12 cellular contexts compared by ENCODE assay signal in the genomic region with DNA sequence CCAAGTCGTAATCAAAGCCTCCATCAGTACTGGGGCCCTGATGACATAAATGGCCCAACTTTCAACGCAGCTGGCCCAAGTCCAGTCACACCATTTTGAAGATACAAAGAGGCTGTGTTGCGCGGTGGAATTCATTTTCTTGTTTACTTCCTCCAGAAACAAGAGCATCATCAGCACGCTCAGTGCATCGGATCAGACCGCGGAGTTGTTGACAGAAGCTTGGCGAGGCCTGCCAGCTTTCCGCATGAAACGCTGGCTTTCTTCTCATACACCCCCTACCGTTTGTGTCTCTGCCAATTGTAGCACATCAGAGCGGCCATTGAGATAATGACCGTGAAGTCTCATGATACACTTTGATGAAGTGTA.
DNase-seq lines count a peak whose midpoint lies in the region; ATAC-seq and TF ChIP-seq lines count a peak whose summit lies in the region.
"Had no signal": no experiment of that assay in that cellular context is flagged by ENCODE, and none has a peak within 500 bp of the region (broad histone marks: within the 10 kb centered on the region; RNA-seq: fewer than 3 reads in every experiment).

No MANE protein-coding gene starts in this region.

- no peak overlapping the region for H2BK5ac ChIP-seq in IMR-90 (ENCODE audit: low read depth, low read length, poor library complexity, severe bottlenecking)

- H3K23ac ChIP-seq in IMR-90 (ENCODE audit: low read depth, low read length): no peak overlapping the region

- H3K56ac ChIP-seq in IMR-90 (ENCODE audit: extremely low read depth, insufficient read depth, low read length): no peak overlapping the region

- no peaks in the 10 kb centered on the region for H3K36me3 ChIP-seq in IMR-90 (ENCODE audit: control insufficient read depth, insufficient read depth, low read length)

- no peak overlapping the region; the same call in 1 of the 2 replicates for H2AK5ac ChIP-seq in IMR-90 (ENCODE audit: low read depth, low read length)

- POLR2A ChIA-PET in IMR-90 (lab: Charles Lee; ENCODE audit: unreplicated experiment): no interaction called here

- TF ChIP-seq POLR2A in IMR-90 (IDR thresholded peaks at IDR 0.05; ENCODE audit: low read depth, low read length): no peak

- H3K14ac ChIP-seq in IMR-90 (replicated peaks; ENCODE audit: low read depth, low read length): no peak overlapping the region

- in situ Hi-C loops in IMR-90 (cut with MboI; ENCODE audit: low sequenced_read_pairs): no loop called here

- H2AFZ ChIP-seq in IMR-90 (replicated peaks; ENCODE audit: low read length, poor library complexity): no peak overlapping the region

- peaks cover 19% of the 10 kb centered on the region for H3K4me1 ChIP-seq in IMR-90 (ENCODE audit: control insufficient read depth, insufficient read depth, low read length)

- no peak overlapping the region; the same call in 1 of the 2 replicates for H4K91ac ChIP-seq in IMR-90 (ENCODE audit: insufficient read depth, low read depth, low read length)

- H3K9me3 ChIP-seq in IMR-90 (ENCODE audit: control insufficient read depth, insufficient read depth, low read length): no peaks in the 10 kb centered on the region
- H3K9me3 ChIP-seq: testis had no signal

- no peak overlapping the region for H3K9ac ChIP-seq in IMR-90 (ENCODE audit: low read depth, low read length)

- no peak overlapping the region for H2AK9ac ChIP-seq in IMR-90 (replicated peaks; ENCODE audit: low read depth, low read length, poor library complexity)

- TF ChIP-seq RAD21 in IMR-90 (IDR thresholded peaks at IDR 0.05; ENCODE audit: low read length): no peak

- no peak overlapping the region for H3K4me2 ChIP-seq in IMR-90 (ENCODE audit: low read depth, low read length)

- H4K5ac ChIP-seq in IMR-90 (ENCODE audit: low read depth, low read length): peak overlapping the region; percentile 39

- peak overlapping the region; percentile 44; the same call in 1 of the 2 replicates for H3K18ac ChIP-seq in IMR-90 (ENCODE audit: low read depth, low read length)

- no peak for TF ChIP-seq CTCF in IMR-90 (conservative IDR thresholded peaks at IDR 0.05; ENCODE audit: low read depth, low read length)

- BruUV-seq in IMR-90 (replicated peaks; lab: Mats Ljungman, UMichigan): no TSS peak

- H3K79me1 ChIP-seq in IMR-90 (ENCODE audit: low read depth in 1 of 2, low read length in 2 of 2): no peaks in the 10 kb centered on the region

- H2BK20ac ChIP-seq in IMR-90 (ENCODE audit: low read depth, low read length): peak overlapping the region; percentile 54; the same call in 1 of the 2 replicates

- H4K20me1 ChIP-seq in IMR-90 (ENCODE audit: insufficient read depth, low read length): no peaks in the 10 kb centered on the region

- H3K27ac ChIP-seq in IMR-90 (ENCODE audit: insufficient read depth, low read length): no peak overlapping the region
- H3K27ac ChIP-seq: testis, VCaP had no signal

- no peak overlapping the region for H2BK15ac ChIP-seq in IMR-90 (ENCODE audit: low read depth, low read length)

- H3K27me3 ChIP-seq in IMR-90 (ENCODE audit: control insufficient read depth, insufficient read depth, low read length): no peaks in the 10 kb centered on the region
- H3K27me3 ChIP-seq: testis had no signal

- ATAC-seq in IMR-90 (ENCODE audit: low read depth): no peak
- peak; percentile 96 for ATAC-seq in Right ventricle myocardium superior (ENCODE audit: poor library complexity)
- ATAC-seq in GM18520 (IDR thresholded peaks at IDR 0.05; ENCODE audit: unreplicated experiment): no peak
- no peak for ATAC-seq in GM21737 (IDR thresholded peaks at IDR 0.05; ENCODE audit: unreplicated experiment)
- no peak for ATAC-seq in HG02798 (IDR thresholded peaks at IDR 0.05; ENCODE audit: poor library complexity, unreplicated experiment)
- ATAC-seq: GM12878 had no signal

- peaks cover 2% of the 10 kb centered on the region for H3K9me1 ChIP-seq in IMR-90 (ENCODE audit: insufficient read depth, low read length)

- H4K8ac ChIP-seq in IMR-90 (ENCODE audit: low read depth in 2 of 2, low read length in 2 of 2): no peak overlapping the region

- WGBS in IMR-90 (ENCODE audit: extremely low coverage in 2 of 2, insufficient read length in 1 of 2), 2 experiments: 40% methylated on average over 2 of the region's 14 CpGs; no CpG with 5 or more reads in 1 of the 2 experiments

- CTCF ChIA-PET in IMR-90 (lab: Yijun Ruan, JAX): no interaction called here

- dilution Hi-C loops in IMR-90 (cut with HindIII; ENCODE audit: low sequenced_read_pairs, unreplicated experiment): no loop called here

- peak; percentile 35 for DNase-seq in IMR-90
- DNase-seq in RPMI7951 (ENCODE audit: low read depth): peak; percentile 55
- DNase-seq in Right ventricle myocardium superior: peak; percentile 88
- DNase-seq in pons (ENCODE audit: low spot score): peak; percentile 99
- DNase-seq in NCI-H2107 treated with DMSO at 0.1 percent for 48 hours (lab: John Stamatoyannopoulos, UW; ENCODE audit: unreplicated experiment): no peak
- DNase-seq: CD4-positive, alpha-beta T cell; testis had no signal

- peak overlapping the region; percentile 30; the same call in 1 of the 2 replicates for H2BK120ac ChIP-seq in IMR-90 (ENCODE audit: low read depth, low read length)

- H3K4ac ChIP-seq in IMR-90 (ENCODE audit: low read depth, low read length): peak overlapping the region; percentile 6; the same call in 1 of the 2 replicates

- H3K4me3 ChIP-seq in IMR-90 (ENCODE audit: insufficient read depth, low read depth, low read length): no peak overlapping the region
- H3K4me3 ChIP-seq: GM12878, testis had no signal

- intact Hi-C loops in IMR-90 (cut with micrococcal nuclease): no loop called here
- intact Hi-C loops in Right ventricle myocardium superior (cut with DNase I): loop anchor here (10.0 kb wide), 1 partner anchor 132 kb away; no protein-coding TSS in a partner anchor

TF ChIP-seq in IMR-90, 13 proteins besides CTCF, POLR2A, EP300 and RAD21:
- TF ChIP-seq SMC3 (IDR thresholded peaks at IDR 0.05; ENCODE audit: low read depth, low read length) (no peak), FOS (IDR thresholded peaks at IDR 0.05; ENCODE audit: low read depth, low read length) (no peak), RCOR1 (IDR thresholded peaks at IDR 0.05; ENCODE audit: insufficient replicate concordance, low read length) (no peak), BHLHE40 (IDR thresholded peaks at IDR 0.05; ENCODE audit: low read depth, low read length) (no peak), MAZ (IDR thresholded peaks at IDR 0.05; ENCODE audit: borderline replicate concordance, low read depth, low read length) (no peak), RFX5 (IDR thresholded peaks at IDR 0.05; ENCODE audit: low read depth, low read length) (no peak), CEBPB (IDR thresholded peaks at IDR 0.05; ENCODE audit: low read depth, low read length) (no peak), MAFK (IDR thresholded peaks at IDR 0.05; ENCODE audit: low read depth, low read length) (no peak), NFE2L2 (IDR thresholded peaks at IDR 0.05; ENCODE audit: low read depth, low read length) (no peak), MXI1 (IDR thresholded peaks at IDR 0.05; ENCODE audit: borderline replicate concordance, low read depth, low read length) (no peak), CHD1 (IDR thresholded peaks at IDR 0.05; ENCODE audit: low read depth, low read length) (no peak)
- TF ChIP-seq, protein P1, sequence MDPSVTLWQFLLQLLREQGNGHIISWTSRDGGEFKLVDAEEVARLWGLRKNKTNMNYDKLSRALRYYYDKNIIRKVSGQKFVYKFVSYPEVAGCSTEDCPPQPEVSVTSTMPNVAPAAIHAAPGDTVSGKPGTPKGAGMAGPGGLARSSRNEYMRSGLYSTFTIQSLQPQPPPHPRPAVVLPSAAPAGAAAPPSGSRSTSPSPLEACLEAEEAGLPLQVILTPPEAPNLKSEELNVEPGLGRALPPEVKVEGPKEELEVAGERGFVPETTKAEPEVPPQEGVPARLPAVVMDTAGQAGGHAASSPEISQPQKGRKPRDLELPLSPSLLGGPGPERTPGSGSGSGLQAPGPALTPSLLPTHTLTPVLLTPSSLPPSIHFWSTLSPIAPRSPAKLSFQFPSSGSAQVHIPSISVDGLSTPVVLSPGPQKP (IDR thresholded peaks at IDR 0.05; ENCODE audit: borderline replicate concordance, low read depth, low read length): no peak
- TF ChIP-seq, protein P2, sequence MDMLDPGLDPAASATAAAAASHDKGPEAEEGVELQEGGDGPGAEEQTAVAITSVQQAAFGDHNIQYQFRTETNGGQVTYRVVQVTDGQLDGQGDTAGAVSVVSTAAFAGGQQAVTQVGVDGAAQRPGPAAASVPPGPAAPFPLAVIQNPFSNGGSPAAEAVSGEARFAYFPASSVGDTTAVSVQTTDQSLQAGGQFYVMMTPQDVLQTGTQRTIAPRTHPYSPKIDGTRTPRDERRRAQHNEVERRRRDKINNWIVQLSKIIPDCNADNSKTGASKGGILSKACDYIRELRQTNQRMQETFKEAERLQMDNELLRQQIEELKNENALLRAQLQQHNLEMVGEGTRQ (IDR thresholded peaks at IDR 0.05; ENCODE audit: low read depth, low read length): no peak
TF ChIP-seq in IMR-90: peak in this region for 0.
